Comparison of ENCODE assay signal across 12 cellular contexts in the genomic region with DNA sequence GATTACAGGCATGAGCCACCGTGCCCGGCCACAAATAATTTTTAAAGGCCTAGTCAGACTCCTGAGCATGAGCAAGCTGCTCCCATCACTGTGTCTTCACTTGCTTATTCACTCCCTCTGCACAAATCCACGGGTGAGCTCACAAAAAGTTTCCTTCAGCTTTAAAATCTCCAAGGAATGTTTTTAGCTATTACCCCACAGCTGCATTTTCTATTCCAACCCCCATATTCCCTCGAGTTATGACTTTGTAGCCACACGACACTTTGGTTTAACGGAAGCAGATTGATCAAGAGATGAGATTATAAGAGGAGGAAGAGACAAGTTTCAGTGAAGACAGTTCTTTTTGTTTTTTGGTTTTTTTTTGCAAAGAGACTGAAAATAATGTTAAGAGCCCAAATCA.
DNase-seq lines count a peak whose midpoint lies in the region; ATAC-seq and TF ChIP-seq lines count a peak whose summit lies in the region.
"Had no signal": no experiment of that assay in that cellular context is flagged by ENCODE, and none has a peak within 500 bp of the region (broad histone marks: within the 10 kb centered on the region; RNA-seq: fewer than 3 reads in every experiment).

No MANE protein-coding gene starts in this region.

- peak overlapping the region; percentile 87 for H3K27ac Mint-ChIP-seq in activated T-cell treated with anti-CD3 and anti-CD28 coated beads, Interleukin-2, amount 50 U/mL, for 24 hours
- peak overlapping the region; percentile 86 for H3K27ac Mint-ChIP-seq in stimulated activated memory B cell treated with anti-CD40 and anti-IgM and Interleukin-4, amounts not matched to agents 10 μg/mL and 1 μg/mL and 100 μg/mL, for 72 hours

- peak overlapping the region; percentile 47 for H3K4me3 Mint-ChIP-seq in activated T-cell treated with anti-CD3 and anti-CD28 coated beads, Interleukin-2, amount 50 U/mL, for 24 hours
- H3K4me3 Mint-ChIP-seq in stimulated activated memory B cell treated with anti-CD40 and anti-IgM and Interleukin-4, amounts not matched to agents 10 μg/mL and 1 μg/mL and 100 μg/mL, for 72 hours: peak overlapping the region; percentile 59

- H3K36me3 Mint-ChIP-seq in activated T-cell treated with anti-CD3 and anti-CD28 coated beads, Interleukin-2, amount 50 U/mL, for 24 hours (ENCODE audit: low read depth): peaks cover 27% of the 10 kb centered on the region
- H3K36me3 Mint-ChIP-seq in stimulated activated memory B cell treated with anti-CD40 and anti-IgM and Interleukin-4, amounts not matched to agents 10 μg/mL and 1 μg/mL and 100 μg/mL, for 72 hours: peaks cover 22% of the 10 kb centered on the region

- peaks cover 81% of the 10 kb centered on the region for H3K4me1 Mint-ChIP-seq in activated T-cell treated with anti-CD3 and anti-CD28 coated beads, Interleukin-2, amount 50 U/mL, for 24 hours (ENCODE audit: low read depth)
- peaks cover 82% of the 10 kb centered on the region for H3K4me1 Mint-ChIP-seq in stimulated activated memory B cell treated with anti-CD40 and anti-IgM and Interleukin-4, amounts not matched to agents 10 μg/mL and 1 μg/mL and 100 μg/mL, for 72 hours

- TF ChIP-seq CTCF in NB4 (IDR thresholded peaks at IDR 0.05; ENCODE audit: low read depth, low read length): no peak

- no peak for ATAC-seq in stimulated activated memory B cell treated with anti-CD40 and anti-IgM and Interleukin-4, amounts not matched to agents 10 μg/mL and 1 μg/mL and 100 μg/mL, for 72 hours
- ATAC-seq in HG02759 (IDR thresholded peaks at IDR 0.05; ENCODE audit: unreplicated experiment): no peak
- ATAC-seq: left ventricle myocardium superior had no signal

- DNase-seq in activated T-cell treated with anti-CD3 and anti-CD28 coated beads, Interleukin-2, amount 50 U/mL, for 24 hours: no peak
- DNase-seq in activated T-cell treated with anti-CD3 and anti-CD28 coated beads, Interleukin-2, amount 50 U/mL, for 1 hour: no peak
- DNase-seq in NB4 (ENCODE audit: low read depth) (peak; percentile 88), NCI-H2196 (lab: John Stamatoyannopoulos, UW; ENCODE audit: unreplicated experiment) (no peak), hippocampal formation (lab: John Stamatoyannopoulos, UW) (no peak)
- peak; percentile 33 for DNase-seq in central memory CD4-positive, alpha-beta T cell
- DNase-seq: activated gamma-delta T cell, left ventricle myocardium superior, SHP77 had no signal

- no peaks in the 10 kb centered on the region for H3K9me3 Mint-ChIP-seq in activated T-cell treated with anti-CD3 and anti-CD28 coated beads, Interleukin-2, amount 50 U/mL, for 24 hours
- H3K9me3 Mint-ChIP-seq in stimulated activated memory B cell treated with anti-CD40 and anti-IgM and Interleukin-4, amounts not matched to agents 10 μg/mL and 1 μg/mL and 100 μg/mL, for 72 hours: no peaks in the 10 kb centered on the region

- peak overlapping the region; percentile 38 for H3K4me3 ChIP-seq in NB4 (ENCODE audit: low read depth, low read length)
- H3K4me3 ChIP-seq: vagina had no signal

- TF ChIP-seq POLR2A in NB4 (IDR thresholded peaks at IDR 0.05; ENCODE audit: extremely low read depth, insufficient read length): no peak

- no peaks in the 10 kb centered on the region for H3K27me3 Mint-ChIP-seq in activated T-cell treated with anti-CD3 and anti-CD28 coated beads, Interleukin-2, amount 50 U/mL, for 24 hours
- no peaks in the 10 kb centered on the region for H3K27me3 Mint-ChIP-seq in stimulated activated memory B cell treated with anti-CD40 and anti-IgM and Interleukin-4, amounts not matched to agents 10 μg/mL and 1 μg/mL and 100 μg/mL, for 72 hours

Comparison
In these comparisons a context has a peak if more than half of its experiments do, and no peak if none do; other contexts are left out.
1. DNase-seq: peak in NB4 (single experiment) and central memory CD4-positive, alpha-beta T cell (single experiment); none in activated T-cell treated with anti-CD3 and anti-CD28 coated beads, Interleukin-2, amount 50 U/mL, for 24 hours (single experiment), activated T-cell treated with anti-CD3 and anti-CD28 coated beads, Interleukin-2, amount 50 U/mL, for 1 hour (single experiment), NCI-H2196 (single experiment) and hippocampal formation (0 of 2).